ENCODE assay signal across 1 cellular context in the genomic region with DNA sequence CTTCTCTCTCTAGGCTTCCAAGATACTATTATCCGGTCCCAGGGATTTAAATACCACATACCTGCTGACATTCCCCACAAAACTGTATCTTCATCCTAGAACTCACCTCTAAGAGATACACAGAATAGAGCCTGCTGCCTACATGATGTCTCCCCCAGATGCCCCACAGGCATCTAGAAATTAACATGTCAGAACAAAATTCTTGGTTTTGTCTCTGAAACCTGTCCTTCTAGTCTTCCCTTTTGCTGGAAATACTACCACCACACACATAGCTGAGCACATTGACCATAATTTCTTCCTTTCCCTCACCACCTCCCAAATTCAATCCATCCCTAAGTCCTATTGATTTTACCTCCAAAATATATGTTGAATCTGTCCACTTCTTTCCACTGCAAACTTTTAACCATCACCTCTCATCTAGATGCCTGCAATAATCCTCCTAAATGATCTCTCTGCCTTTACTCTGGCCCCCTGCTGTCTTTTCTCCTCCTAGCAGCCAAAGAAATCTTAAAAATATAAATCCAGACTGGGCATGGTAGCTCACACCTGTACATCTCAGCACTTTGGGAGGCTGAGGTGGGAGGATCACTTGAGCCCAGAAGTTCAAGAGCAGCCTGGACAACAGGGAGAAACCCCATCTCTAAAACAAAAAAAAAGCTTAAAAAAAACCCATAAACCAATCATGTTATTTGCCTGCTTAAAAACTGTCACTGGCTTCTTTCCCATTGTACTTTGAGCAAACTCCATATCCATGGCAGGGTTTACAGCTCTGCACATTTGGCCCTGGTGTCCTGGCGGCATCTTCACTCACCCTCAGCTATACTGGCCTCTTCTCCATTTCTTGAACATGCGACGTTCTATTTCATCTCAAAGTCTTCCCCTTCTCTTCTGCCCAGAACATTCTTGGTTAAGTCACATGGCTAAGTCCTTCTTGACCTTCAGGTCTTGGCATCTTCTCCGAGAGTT.
TF ChIP-seq lines count a peak whose summit lies in the region.

No MANE protein-coding gene starts in this region.

TF ChIP-seq in endothelial cell of umbilical vein, 7 proteins besides CTCF, POLR2A, EP300 and RAD21:
- TF ChIP-seq JUN (IDR thresholded peaks at IDR 0.05; ENCODE audit: borderline replicate concordance, insufficient read depth, insufficient read length, low read depth) (no peak), MYC (IDR thresholded peaks at IDR 0.05; ENCODE audit: low read depth, low read length) (no peak), EZH2 (IDR thresholded peaks at IDR 0.05; ENCODE audit: borderline replicate concordance, low read depth, low read length, severe bottlenecking) (no peak), POLR2AphosphoS5 (IDR thresholded peaks at IDR 0.05; ENCODE audit: insufficient read depth, low read depth, low read length) (no peak), GATA2 (IDR thresholded peaks at IDR 0.05; ENCODE audit: insufficient read depth, insufficient read length, low read depth, low read length) (no peak), FOS (IDR thresholded peaks at IDR 0.05; ENCODE audit: borderline replicate concordance, insufficient read depth, low read length) (no peak)
- TF ChIP-seq, protein P1, sequence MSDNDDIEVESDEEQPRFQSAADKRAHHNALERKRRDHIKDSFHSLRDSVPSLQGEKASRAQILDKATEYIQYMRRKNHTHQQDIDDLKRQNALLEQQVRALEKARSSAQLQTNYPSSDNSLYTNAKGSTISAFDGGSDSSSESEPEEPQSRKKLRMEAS (IDR thresholded peaks at IDR 0.05; ENCODE audit: insufficient read depth, insufficient read length): no peak
TF ChIP-seq in endothelial cell of umbilical vein: peak in this region for 0.
